In the genomic region with DNA sequence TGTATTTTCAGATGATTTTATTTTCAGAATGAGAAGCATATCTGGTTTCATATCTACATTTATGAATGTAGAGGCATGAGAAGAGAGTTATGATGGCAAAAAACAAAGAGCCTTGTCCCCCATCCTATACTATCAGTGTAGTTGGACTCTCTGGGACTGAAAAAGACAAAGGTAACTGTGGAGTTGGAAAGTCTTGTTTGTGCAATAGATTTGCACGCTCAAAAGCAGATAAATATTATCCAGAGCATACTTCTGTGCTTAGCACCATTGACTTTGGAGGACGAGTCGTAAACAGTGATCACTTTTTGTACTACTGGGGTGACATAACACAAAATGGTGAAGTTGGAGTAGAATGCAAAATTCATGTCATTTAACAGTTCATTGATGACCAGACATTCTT, we compare ENCODE assay signal across 9 cellular contexts.
DNase-seq lines count a peak whose midpoint lies in the region; ATAC-seq and TF ChIP-seq lines count a peak whose summit lies in the region.
"Had no signal": no experiment of that assay in that cellular context is flagged by ENCODE, and none has a peak within 500 bp of the region (broad histone marks: within the 10 kb centered on the region; RNA-seq: fewer than 3 reads in every experiment).

No MANE protein-coding gene starts in this region.

- H3K4me1 ChIP-seq in Caco-2 (peaks cover 11% of the 10 kb centered on the region), iPS DF 6.9 (ENCODE audit: control insufficient read depth, insufficient read depth, low read length) (no peaks in the 10 kb centered on the region), psoas muscle (peaks cover 7% of the 10 kb centered on the region)

- no CpG with 5 or more reads among the region's 3 CpGs for WGBS in iPS DF 6.9 (ENCODE audit: insufficient coverage, insufficient read length)
- 29 to 45% (median 34%) methylated on average over 3 of the region's 3 CpGs for WGBS in psoas muscle, 3 donors

- H3K27ac ChIP-seq in iPS DF 6.9 (ENCODE audit: low read length): no peak overlapping the region
- peak overlapping the region; percentile 40 for H3K27ac ChIP-seq in psoas muscle

- no TSS peak for BruUV-seq in Caco-2 (replicated peaks; lab: Mats Ljungman, UMichigan)

- in situ Hi-C loops in GM13976 (cut with MboI; ENCODE audit: low sequenced_read_pairs, unreplicated experiment): no loop called here

- H3K36me3 Mint-ChIP-seq in Caco-2 (ENCODE audit: insufficient read depth, unreplicated experiment) (no peaks in the 10 kb centered on the region), WTC11 (peaks cover 13% of the 10 kb centered on the region)

- intact Hi-C loops in Caco-2 (cut with micrococcal nuclease; ENCODE audit: unreplicated experiment) (no loop called here), psoas muscle (cut with DNase I) (no loop called here)

- H3K27me3 Mint-ChIP-seq in Caco-2 (ENCODE audit: insufficient read depth, unreplicated experiment) (no peaks in the 10 kb centered on the region), WTC11 (ENCODE audit: low read depth) (peaks cover 49% of the 10 kb centered on the region)

- ATAC-seq in WTC11 (no peak), psoas muscle (no peak), GM21528 (IDR thresholded peaks at IDR 0.05; ENCODE audit: low FRiP score, unreplicated experiment) (no peak)

- CTCF ChIA-PET in Caco-2 (lab: Charles Lee): no interaction called here
- CTCF ChIA-PET in WTC11 (lab: Charles Lee): no interaction called here

- H3K9me3 ChIP-seq in Caco-2 (no peaks in the 10 kb centered on the region), iPS DF 6.9 (ENCODE audit: control insufficient read depth, insufficient read depth, low read length) (no peaks in the 10 kb centered on the region), psoas muscle (peaks cover 3% of the 10 kb centered on the region)

- POLR2A ChIA-PET in Caco-2 (lab: Charles Lee): no interaction called here
- POLR2A ChIA-PET in WTC11 (lab: Charles Lee): no interaction called here

- DNase-seq in Caco-2 (no peak), WTC11 (ENCODE audit: low spot score) (no peak), iPS DF 6.9 (ENCODE audit: low read depth, low spot score) (no peak), psoas muscle (no peak), hippocampal formation (lab: John Stamatoyannopoulos, UW) (no peak), GM13976 (ENCODE audit: low spot score) (no peak), Kasumi-1 (lab: John Stamatoyannopoulos, UW) (no peak)
- DNase-seq: stimulated activated CD4-positive, alpha-beta T cell treated with anti-CD3 and anti-CD28 coated beads, Interleukin-4, amount 100 ng/mL, for 24 hours had no signal

- no peaks in the 10 kb centered on the region for H3K27me3 ChIP-seq in Caco-2 (replicated peaks; ENCODE audit: control insufficient read depth, insufficient read depth, low read length)
- H3K27me3 ChIP-seq in iPS DF 6.9 (ENCODE audit: control insufficient read depth, insufficient read depth, low read length): no peaks in the 10 kb centered on the region
- H3K27me3 ChIP-seq in psoas muscle (ENCODE audit: insufficient read depth in 3 of 3, low read length in 2 of 3): peaks cover 0 to 2% (median 0%) of the 10 kb centered on the region in 3 donors

- H3K27ac Mint-ChIP-seq in Caco-2 (ENCODE audit: unreplicated experiment): no peak overlapping the region
- no peak overlapping the region for H3K27ac Mint-ChIP-seq in WTC11

- H3K4me3 Mint-ChIP-seq in Caco-2 (ENCODE audit: unreplicated experiment): peak overlapping the region; percentile 78
- H3K4me3 Mint-ChIP-seq in WTC11: peak overlapping the region; percentile 78

- H3K4me3 ChIP-seq in Caco-2 (ENCODE audit: low read depth, low read length) (peak overlapping the region; percentile 48), iPS DF 6.9 (ENCODE audit: low read length) (peak overlapping the region; percentile 61; the same call in 1 of the 2 replicates), psoas muscle (peak overlapping the region; percentile 64)

- no peaks in the 10 kb centered on the region for H3K36me3 ChIP-seq in Caco-2 (ENCODE audit: control insufficient read depth, insufficient read depth, low read length)
- H3K36me3 ChIP-seq in iPS DF 6.9 (ENCODE audit: control insufficient read depth, insufficient read depth, low read length): no peaks in the 10 kb centered on the region
- H3K36me3 ChIP-seq in psoas muscle (ENCODE audit: insufficient read depth in 1 of 2, low read depth in 1 of 2): no peaks in the 10 kb centered on the region

- TF ChIP-seq CTCF in Caco-2 (IDR thresholded peaks at IDR 0.05; ENCODE audit: insufficient read depth in 1 of 2, low read depth in 1 of 2, low read length in 1 of 2, severe bottlenecking in 1 of 2, unreplicated experiment in 1 of 2): no peak
- no peak for TF ChIP-seq CTCF in WTC11 (IDR thresholded peaks at IDR 0.05)
- TF ChIP-seq CTCF in psoas muscle (IDR thresholded peaks at IDR 0.05): no peak
- no peak for TF ChIP-seq CTCF in GM13976 (IDR thresholded peaks at IDR 0.05; ENCODE audit: borderline replicate concordance, control extremely low read depth, extremely low read depth, insufficient read depth, missing control alignments)

- H3K4me1 Mint-ChIP-seq in Caco-2 (ENCODE audit: low read depth, unreplicated experiment): peaks cover 6% of the 10 kb centered on the region
- peaks cover 7% of the 10 kb centered on the region for H3K4me1 Mint-ChIP-seq in WTC11

- H3K9me3 Mint-ChIP-seq in Caco-2 (ENCODE audit: unreplicated experiment): peaks cover 16% of the 10 kb centered on the region
- peaks cover 18% of the 10 kb centered on the region for H3K9me3 Mint-ChIP-seq in WTC11

TF ChIP-seq in WTC11, 78 proteins besides CTCF, POLR2A, EP300 and RAD21:
- TF ChIP-seq IRF1 (CRISPR knock-in tag; IDR thresholded peaks at IDR 0.05) (no peak), FOXK1 (CRISPR knock-in tag; IDR thresholded peaks at IDR 0.05) (no peak), OVOL2 (CRISPR knock-in tag; IDR thresholded peaks at IDR 0.05; ENCODE audit: borderline replicate concordance) (no peak)
